1 cellular context compared by ENCODE assay signal in the genomic region with DNA sequence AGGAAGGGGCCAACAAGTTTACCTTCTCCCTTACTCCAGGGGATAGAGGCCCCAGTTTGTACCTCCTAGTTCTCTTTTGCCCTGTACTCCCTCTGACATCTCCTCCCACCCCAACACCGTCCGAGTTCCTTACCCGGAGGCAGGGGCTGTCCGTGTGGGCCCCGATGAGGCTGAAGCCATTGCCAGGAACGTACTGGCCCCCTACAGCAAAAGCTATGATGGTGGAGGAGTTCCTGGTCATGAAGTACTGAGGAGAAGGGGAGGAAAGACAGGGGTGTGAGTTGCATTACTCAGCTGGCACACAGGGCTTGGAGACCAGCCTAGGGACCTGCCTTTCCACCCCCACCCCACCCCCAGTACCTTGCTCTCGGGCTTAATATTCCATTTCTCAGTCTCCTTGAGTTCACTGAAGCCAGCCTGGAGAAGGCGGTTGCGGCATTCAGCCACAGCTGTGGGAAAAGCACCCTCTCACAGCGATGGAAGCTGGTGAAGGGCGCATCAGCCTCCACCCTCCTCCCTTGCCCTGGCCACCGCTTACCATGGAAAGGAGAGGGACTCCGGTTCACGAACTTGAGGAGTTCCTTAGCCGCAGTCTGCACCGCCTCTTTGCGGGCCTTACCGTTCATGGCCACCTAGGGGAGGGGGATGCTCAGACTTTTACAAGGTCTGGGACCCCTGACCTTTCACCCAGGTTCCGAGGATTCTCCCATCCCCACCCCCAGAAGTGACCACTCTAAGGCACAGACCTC.
TF ChIP-seq lines count a peak whose summit lies in the region.

No MANE protein-coding gene starts in this region.

TF ChIP-seq in K562, 482 proteins besides CTCF, POLR2A, EP300 and RAD21:
- TF ChIP-seq CC2D1A (IDR thresholded peaks at IDR 0.05) (no peak), CBX2 (IDR thresholded peaks at IDR 0.05; ENCODE audit: insufficient read depth, low read length, poor library complexity, severe bottlenecking) (no peak), PML (IDR thresholded peaks at IDR 0.05; ENCODE audit: low read length) (no peak), TCF7L2 (IDR thresholded peaks at IDR 0.05; ENCODE audit: low read depth, low read length) (no peak), ETV1 (tag; conservative IDR thresholded peaks at IDR 0.05; ENCODE audit: low read depth) (no peak), BCOR (IDR thresholded peaks at IDR 0.05) (no peak), EHMT2 (IDR thresholded peaks at IDR 0.05) (no peak), ZNF668 (CRISPR knock-in tag; IDR thresholded peaks at IDR 0.05) (no peak), ZNF699 (CRISPR knock-in tag; IDR thresholded peaks at IDR 0.05; ENCODE audit: insufficient replicate concordance) (no peak), ZNF695 (CRISPR knock-in tag; IDR thresholded peaks at IDR 0.05) (no peak)
- TF ChIP-seq, protein P1, sequence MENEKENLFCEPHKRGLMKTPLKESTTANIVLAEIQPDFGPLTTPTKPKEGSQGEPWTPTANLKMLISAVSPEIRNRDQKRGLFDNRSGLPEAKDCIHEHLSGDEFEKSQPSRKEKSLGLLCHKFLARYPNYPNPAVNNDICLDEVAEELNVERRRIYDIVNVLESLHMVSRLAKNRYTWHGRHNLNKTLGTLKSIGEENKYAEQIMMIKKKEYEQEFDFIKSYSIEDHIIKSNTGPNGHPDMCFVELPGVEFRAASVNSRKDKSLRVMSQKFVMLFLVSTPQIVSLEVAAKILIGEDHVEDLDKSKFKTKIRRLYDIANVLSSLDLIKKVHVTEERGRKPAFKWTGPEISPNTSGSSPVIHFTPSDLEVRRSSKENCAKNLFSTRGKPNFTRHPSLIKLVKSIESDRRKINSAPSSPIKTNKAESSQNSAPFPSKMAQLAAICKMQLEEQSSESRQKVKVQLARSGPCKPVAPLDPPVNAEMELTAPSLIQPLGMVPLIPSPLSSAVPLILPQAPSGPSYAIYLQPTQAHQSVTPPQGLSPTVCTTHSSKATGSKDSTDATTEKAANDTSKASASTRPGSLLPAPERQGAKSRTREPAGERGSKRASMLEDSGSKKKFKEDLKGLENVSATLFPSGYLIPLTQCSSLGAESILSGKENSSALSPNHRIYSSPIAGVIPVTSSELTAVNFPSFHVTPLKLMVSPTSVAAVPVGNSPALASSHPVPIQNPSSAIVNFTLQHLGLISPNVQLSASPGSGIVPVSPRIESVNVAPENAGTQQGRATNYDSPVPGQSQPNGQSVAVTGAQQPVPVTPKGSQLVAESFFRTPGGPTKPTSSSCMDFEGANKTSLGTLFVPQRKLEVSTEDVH (IDR thresholded peaks at IDR 0.05; ENCODE audit: low read depth, partially characterized antibody), result no peak
